ENCODE assay signal across 17 cellular contexts in the genomic region with DNA sequence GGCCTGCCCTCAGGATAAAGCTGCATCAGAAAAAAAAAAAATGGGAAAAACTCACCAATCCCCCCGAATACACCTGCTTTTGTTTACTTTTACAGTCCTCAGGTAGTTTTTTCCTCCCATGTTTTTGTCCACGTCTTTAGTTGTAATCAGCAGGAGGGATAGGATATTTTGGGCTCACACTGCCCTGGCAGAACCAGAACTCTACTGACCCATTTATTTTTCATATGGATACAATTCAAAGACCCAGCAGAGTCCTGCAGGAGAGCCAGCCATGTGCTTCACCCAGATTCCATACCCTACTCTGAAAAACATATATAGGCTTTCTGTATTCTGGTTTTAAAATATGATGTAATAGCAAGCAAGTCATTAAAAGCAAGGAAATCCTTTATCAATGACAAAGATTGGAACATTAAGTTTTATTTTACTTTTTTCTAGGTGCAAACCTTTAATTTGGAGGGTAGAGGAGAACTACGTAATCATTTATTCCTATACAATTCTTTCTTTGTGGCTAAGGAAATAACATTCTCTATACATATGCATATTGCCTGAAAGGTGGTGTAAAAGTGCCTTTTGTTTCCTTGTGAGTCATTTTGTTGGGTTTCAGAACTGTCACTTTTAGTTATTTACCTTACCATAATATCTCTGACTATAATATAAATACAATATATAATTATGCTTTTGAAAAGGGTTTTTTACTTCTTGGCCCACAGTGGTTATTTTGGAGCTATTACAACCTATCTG.
"Had no signal": no experiment of that assay in that cellular context is flagged by ENCODE, and none has a peak within 500 bp of the region (broad histone marks: within the 10 kb centered on the region; RNA-seq: fewer than 3 reads in every experiment).

No MANE protein-coding gene starts in this region.

- H3K9me3 Mint-ChIP-seq: activated naive CD8-positive, alpha-beta T cell treated with anti-CD3 and anti-CD28 coated beads for 36 hours; activated T-helper 1 cell treated with anti-CD3 and anti-CD28 coated beads, Interleukin-12 subunit alpha, Interleukin-12 subunit beta, Interleukin-2, Interleukin-4 antibody, amounts not matched to agents 30 ng/mL and 10 ng/mL and 1 ng/mL, durations not matched to agents 14 hours and 24 hours and 36 hours; naive thymus-derived CD8-positive, alpha-beta T cell; stimulated activated effector memory CD8-positive, alpha-beta T cell treated with anti-CD3 and anti-CD28 coated beads, Interleukin-12 subunit alpha, Interleukin-12 subunit beta, amount 100 ng/mL, for 72 hours had no signal

- H3K27ac ChIP-seq: left ventricle myocardium inferior, thoracic aorta had no signal

- H3K4me3 ChIP-seq: left ventricle myocardium inferior, thoracic aorta had no signal

- H3K27me3 Mint-ChIP-seq: activated naive CD8-positive, alpha-beta T cell treated with anti-CD3 and anti-CD28 coated beads for 36 hours; brain had no signal

- DNase-seq: activated CD4-positive, alpha-beta T cell treated with anti-CD3 and anti-CD28 coated beads, Interleukin-2, amount 50 U/mL, for 1 hour; activated naive CD8-positive, alpha-beta T cell treated with anti-CD3 and anti-CD28 coated beads for 36 hours; amygdala; central memory CD4-positive, alpha-beta T cell; effector memory CD4-positive, alpha-beta T cell; foreskin fibroblast; hypothalamus; kidney; left ventricle myocardium inferior; naive thymus-derived CD8-positive, alpha-beta T cell; posterior cingulate gyrus; retina had no signal

- H3K27ac Mint-ChIP-seq: activated naive CD8-positive, alpha-beta T cell treated with anti-CD3 and anti-CD28 coated beads for 36 hours; activated T-helper 1 cell treated with anti-CD3 and anti-CD28 coated beads, Interleukin-12 subunit alpha, Interleukin-12 subunit beta, Interleukin-2, Interleukin-4 antibody, amounts not matched to agents 30 ng/mL and 10 ng/mL and 1 ng/mL, durations not matched to agents 14 hours and 24 hours and 36 hours; brain; naive thymus-derived CD8-positive, alpha-beta T cell; stimulated activated effector memory CD8-positive, alpha-beta T cell treated with anti-CD3 and anti-CD28 coated beads, Interleukin-12 subunit alpha, Interleukin-12 subunit beta, amount 100 ng/mL, for 72 hours had no signal

- H3K36me3 Mint-ChIP-seq: activated naive CD8-positive, alpha-beta T cell treated with anti-CD3 and anti-CD28 coated beads for 36 hours; brain; naive thymus-derived CD8-positive, alpha-beta T cell; stimulated activated effector memory CD8-positive, alpha-beta T cell treated with anti-CD3 and anti-CD28 coated beads, Interleukin-12 subunit alpha, Interleukin-12 subunit beta, amount 100 ng/mL, for 72 hours had no signal

- ATAC-seq: activated CD4-positive, CD25-positive, alpha-beta regulatory T cell treated with anti-CD3 and anti-CD28 coated beads, Interleukin-2, amount 50 U/mL, for 24 hours; naive thymus-derived CD8-positive, alpha-beta T cell; stimulated activated effector memory CD8-positive, alpha-beta T cell treated with anti-CD3 and anti-CD28 coated beads, Interleukin-12 subunit alpha, Interleukin-12 subunit beta, amount 100 ng/mL, for 72 hours had no signal

- H3K4me3 Mint-ChIP-seq: activated naive CD8-positive, alpha-beta T cell treated with anti-CD3 and anti-CD28 coated beads for 36 hours; activated T-helper 1 cell treated with anti-CD3 and anti-CD28 coated beads, Interleukin-12 subunit alpha, Interleukin-12 subunit beta, Interleukin-2, Interleukin-4 antibody, amounts not matched to agents 30 ng/mL and 10 ng/mL and 1 ng/mL, durations not matched to agents 14 hours and 24 hours and 36 hours; brain; naive thymus-derived CD8-positive, alpha-beta T cell; stimulated activated effector memory CD8-positive, alpha-beta T cell treated with anti-CD3 and anti-CD28 coated beads, Interleukin-12 subunit alpha, Interleukin-12 subunit beta, amount 100 ng/mL, for 72 hours had no signal

- H3K4me1 Mint-ChIP-seq: stimulated activated effector memory CD8-positive, alpha-beta T cell treated with anti-CD3 and anti-CD28 coated beads, Interleukin-12 subunit alpha, Interleukin-12 subunit beta, amount 100 ng/mL, for 72 hours had no signal

- H3K36me3 ChIP-seq: left ventricle myocardium inferior, thoracic aorta had no signal
